Comparison of ENCODE assay signal across 8 cellular contexts in the genomic region with DNA sequence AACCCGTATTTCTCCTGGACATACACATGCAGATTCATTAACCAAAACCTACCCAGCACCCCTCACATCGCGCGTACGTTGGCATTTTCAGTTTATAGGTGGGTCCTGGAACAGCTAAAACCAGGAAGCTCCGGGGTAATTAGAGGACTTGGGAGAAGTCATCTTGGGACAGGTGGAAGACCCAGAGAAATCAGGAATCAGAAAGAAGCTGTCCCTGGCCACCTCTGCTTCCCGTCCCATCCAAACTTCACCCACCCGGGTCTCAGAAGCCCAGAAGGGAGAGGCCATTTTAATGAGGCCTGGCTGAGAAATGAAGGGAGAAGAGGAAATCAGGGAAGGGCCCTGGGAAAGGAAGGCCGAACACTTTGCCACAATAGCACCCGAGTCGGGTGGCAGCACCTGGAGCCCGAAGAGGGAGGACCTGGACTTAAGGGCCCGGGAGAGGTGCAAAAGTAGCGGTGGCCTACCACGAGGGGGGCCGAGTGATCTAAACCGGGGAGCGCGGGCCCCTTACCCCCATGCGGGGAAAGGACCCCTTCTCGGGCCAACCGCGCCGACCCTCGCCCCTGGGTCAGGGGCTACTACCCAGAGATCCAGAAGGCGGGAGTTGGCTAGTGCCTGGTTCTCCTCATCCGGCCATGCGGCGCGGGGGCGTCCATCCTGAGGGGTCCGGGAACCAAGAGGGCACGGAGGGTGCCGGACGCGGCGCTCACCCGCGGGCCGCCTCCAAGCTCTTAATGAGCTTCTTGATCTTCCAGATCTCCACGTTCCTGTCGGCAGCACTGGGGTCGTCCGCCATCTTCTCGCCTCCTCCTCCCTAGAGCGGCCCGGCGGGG. TPM values are rescaled to one million over a fixed set of nuclear protein-coding genes. Genes with fewer than 3 reads are reported as not detected.
DNase-seq lines count a peak whose midpoint lies in the region; TF ChIP-seq lines count a peak whose summit lies in the region.

No MANE protein-coding gene starts in this region.

- no TSS peak for BruUV-seq in OCI-LY7 (replicated peaks; lab: Mats Ljungman, UMichigan)

- no peaks in the 10 kb centered on the region for H3K9me3 ChIP-seq in OCI-LY7 (ENCODE audit: low read length)
- H3K9me3 ChIP-seq in mononuclear cell (ENCODE audit: low read depth, low read length), result no peaks in the 10 kb centered on the region

- peak overlapping the region; percentile 55; the same call in 1 of the 2 replicates for H2AFZ ChIP-seq in OCI-LY7 (ENCODE audit: low read length)

- peak overlapping the region; percentile 95 for H3K4me3 ChIP-seq in OCI-LY7 (ENCODE audit: low read depth, low read length, poor library complexity, severe bottlenecking)
- H3K4me3 ChIP-seq in mononuclear cell (ENCODE audit: low read length), result peak overlapping the region; percentile 99

- peak overlapping the region; percentile 79 for H3K4me2 ChIP-seq in OCI-LY7 (ENCODE audit: low read length)

- H4K20me1 ChIP-seq in OCI-LY7 (ENCODE audit: insufficient read depth, low read length), result peaks cover 34% of the 10 kb centered on the region

- CTCF ChIA-PET in OCI-LY7 (lab: Charles Lee; ENCODE audit: unreplicated experiment), result interaction anchor here (0.7 to 1.2 kb wide), 3 partner anchors 33 to 363 kb away, joined by 3 to 5 read pairs (median 3); a partner anchor contains a TSS

- intact Hi-C loops in OCI-LY7 (cut with micrococcal nuclease; ENCODE audit: unreplicated experiment), result loop anchor here (5.0 kb wide), 2 partner anchors 190 to 205 kb away; a partner anchor contains a TSS

- no peaks in the 10 kb centered on the region for H3K9me2 ChIP-seq in OCI-LY7 (ENCODE audit: insufficient read depth, low read length)

- H3K36me3 ChIP-seq in OCI-LY7 (ENCODE audit: insufficient read depth, low read length), result peaks cover 46% of the 10 kb centered on the region

- H3K27ac ChIP-seq in OCI-LY7 (ENCODE audit: low read depth, low read length, poor library complexity, severe bottlenecking), result peak overlapping the region; percentile 61
- H3K27ac ChIP-seq in cingulate gyrus (ENCODE audit: low read depth, low read length), result peak overlapping the region; percentile 82

- POLR2A ChIA-PET in OCI-LY7 (lab: Charles Lee), result interaction anchor here (0.6 to 2.6 kb wide), 12 partner anchors 8 to 1125 kb away, joined by 3 to 12 read pairs (median 4); a partner anchor contains a TSS

- no peaks in the 10 kb centered on the region for H3K27me3 ChIP-seq in mononuclear cell (ENCODE audit: insufficient read depth, low read length)

- H3K79me2 ChIP-seq in OCI-LY7 (ENCODE audit: insufficient read depth, low read depth, low read length), result peaks cover 88% of the 10 kb centered on the region

- peak; percentile 22; the same call in 1 of the 2 replicates for TF ChIP-seq CTCF in OCI-LY7 (conservative IDR thresholded peaks at IDR 0.05; ENCODE audit: low read length)

- DNase-seq in NCI-H510A (lab: John Stamatoyannopoulos, UW) (peak; percentile 55), NCI-H510A treated with DMSO at 0.1 percent for 48 hours (lab: John Stamatoyannopoulos, UW) (no peak), OCI-LY7 (ENCODE audit: low spot score) (peak; percentile 16), RKO (ENCODE audit: low spot score) (no peak), hepatic stellate cell (ENCODE audit: low spot score) (no peak)
- no peak for DNase-seq in stimulated activated CD4-positive, alpha-beta T cell treated with anti-CD3 and anti-CD28 coated beads, Interleukin-4, amount 100 ng/mL, for 1 hour

- H3K4me1 ChIP-seq in OCI-LY7 (ENCODE audit: insufficient read depth, low read length, poor library complexity, severe bottlenecking), result peaks cover 38% of the 10 kb centered on the region
- peaks cover 63% of the 10 kb centered on the region for H3K4me1 ChIP-seq in mononuclear cell (ENCODE audit: insufficient read depth, low read length)

RNA-seq across cellular contexts. Expression of a gene that starts 0.7 kb away (rescaled TPM):
- 66.7 and 76.0 TPM in 2 replicates for total RNA-seq in OCI-LY7 (2014; rRNA removed; shearing (Covaris generic))
- total RNA-seq in OCI-LY7 (2022) (116 and 123 TPM in 2 replicates), mononuclear cell (189 TPM)

RNA-seq across cellular contexts. Expression of a gene that starts 32.9 kb away (rescaled TPM):
- 290 and 326 TPM in 2 replicates for total RNA-seq in OCI-LY7 (2014; rRNA removed; shearing (Covaris generic))
- total RNA-seq in OCI-LY7 (2022), result 314 and 362 TPM in 2 replicates
- 455 TPM for total RNA-seq in mononuclear cell

Comparison
In these comparisons a context has a peak if more than half of its experiments do, and no peak if none do; other contexts are left out.
1. DNase-seq: peak in NCI-H510A (single experiment) and OCI-LY7 (single experiment); none in NCI-H510A treated with DMSO at 0.1 percent for 48 hours (single experiment), RKO (single experiment), hepatic stellate cell (single experiment) and stimulated activated CD4-positive, alpha-beta T cell treated with anti-CD3 and anti-CD28 coated beads, Interleukin-4, amount 100 ng/mL, for 1 hour (single experiment).